ENCODE assay signal across 8 cellular contexts in genomic region chr3:177905895-177906511, GRCh38.
DNase-seq lines count a peak whose midpoint lies in the region; ATAC-seq and TF ChIP-seq lines count a peak whose summit lies in the region.

No MANE protein-coding gene starts in this region.

- TF ChIP-seq EP300 in sigmoid colon (IDR thresholded peaks at IDR 0.05): no peak

- H3K27ac ChIP-seq in body of pancreas (peak overlapping the region; percentile 18 to 76 (median 64)), sigmoid colon (peak overlapping the region; percentile 60 to 80 (median 73))

- H3K9me3 ChIP-seq in body of pancreas (no peaks in the 10 kb centered on the region), sigmoid colon (no peaks in the 10 kb centered on the region)

- no peak for TF ChIP-seq POLR2A in body of pancreas (IDR thresholded peaks at IDR 0.05)
- no peak for TF ChIP-seq POLR2A in sigmoid colon (IDR thresholded peaks at IDR 0.05)
- TF ChIP-seq POLR2A in GM18505 (IDR thresholded peaks at IDR 0.05; ENCODE audit: borderline replicate concordance, extremely low read depth, insufficient read depth, insufficient read length): no peak

- H3K36me3 ChIP-seq in body of pancreas (replicated peaks in 1 of 2; ENCODE audit: insufficient read depth in 1 of 2, low read depth in 2 of 2) (no peaks in the 10 kb centered on the region), sigmoid colon (no peaks in the 10 kb centered on the region)

- no peak overlapping the region for H3K4me3 ChIP-seq in body of pancreas
- no peak overlapping the region for H3K4me3 ChIP-seq in sigmoid colon

- ATAC-seq in body of pancreas (peak; percentile 91), GM18505 (IDR thresholded peaks at IDR 0.05; ENCODE audit: unreplicated experiment) (no peak)

- intact Hi-C loops in body of pancreas (cut with DNase I): no loop called here
- intact Hi-C loops in sigmoid colon (cut with DNase I): no loop called here

- H3K27me3 ChIP-seq in body of pancreas (no peaks in the 10 kb centered on the region), sigmoid colon (no peaks in the 10 kb centered on the region)

- DNase-seq in GM04504 (ENCODE audit: low read depth) (peak; percentile 79), body of pancreas (peak in 2 of 4 donors; percentile 36 to 51), iris pigment epithelial cell (ENCODE audit: low read depth) (peak; percentile 91), sigmoid colon (no peak), NCI-H510A treated with DMSO at 0.1 percent for 48 hours (lab: John Stamatoyannopoulos, UW) (no peak), SW480 (ENCODE audit: low spot score) (no peak), GM19238 (ENCODE audit: insufficient read length, low spot score) (no peak)

- TF ChIP-seq CTCF in body of pancreas (IDR thresholded peaks at IDR 0.05) (peak in 3 of 7 experiments; percentile 21 to 33 (median 25)), sigmoid colon (IDR thresholded peaks at IDR 0.05) (peak in 1 of 4 experiments; percentile 22)

- H3K4me1 ChIP-seq in body of pancreas (peaks cover 14% of the 10 kb centered on the region), sigmoid colon (peaks cover 0 to 46% (median 24%) of the 10 kb centered on the region in 4 donors)

- WGBS in body of pancreas, 2 donors: 44 to 47% methylated on average over 4 of the region's 4 CpGs
- WGBS in sigmoid colon, 2 donors: 74 to 83% methylated on average over 4 of the region's 4 CpGs

Comparison
In these comparisons a context has a peak if more than half of its experiments do, and no peak if none do; other contexts are left out.
1. DNase-seq: peak in GM04504 (single experiment) and iris pigment epithelial cell (single experiment); none in sigmoid colon (single experiment), NCI-H510A treated with DMSO at 0.1 percent for 48 hours (single experiment), SW480 (single experiment) and GM19238 (single experiment).